ENCODE assay signal across 32 cellular contexts in the genomic region with DNA sequence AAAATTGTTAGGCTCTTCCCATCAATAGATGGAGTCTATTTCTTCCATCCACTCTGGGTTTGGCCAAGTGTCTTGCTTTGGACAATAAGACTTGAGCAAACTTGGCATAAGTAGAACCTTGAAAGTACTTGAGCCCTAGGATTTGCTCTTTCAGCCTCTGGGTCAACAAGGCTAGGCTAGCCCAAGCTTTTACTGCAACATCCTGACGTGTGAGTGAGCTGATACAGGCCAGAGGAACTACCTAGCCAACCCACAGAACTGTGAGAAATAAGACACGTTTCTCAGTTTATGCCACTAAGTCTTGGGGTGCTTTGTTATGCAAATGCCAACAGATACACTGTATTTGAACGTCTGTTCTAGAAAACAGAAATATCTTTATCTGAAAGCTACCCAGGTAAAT.
"Had no signal": no experiment of that assay in that cellular context is flagged by ENCODE, and none has a peak within 500 bp of the region (broad histone marks: within the 10 kb centered on the region; RNA-seq: fewer than 3 reads in every experiment).

No MANE protein-coding gene starts in this region.

- H3K27ac ChIP-seq: Peyer's patch, SJSA1 had no signal

- H3K4me3 ChIP-seq: MG63, Peyer's patch, SJSA1 had no signal

- H3K27me3 ChIP-seq: MG63, Peyer's patch, SJSA1 had no signal

- H3K9me3 ChIP-seq: MG63, Peyer's patch, SJSA1 had no signal

- ATAC-seq: PC-3, SK-N-SH treated with all-trans-retinoic acid at 6 μM for 48 hours, T-cell had no signal

- H3K4me1 ChIP-seq: Peyer's patch, SJSA1 had no signal

- H3K36me3 ChIP-seq: MG63, Peyer's patch, SJSA1 had no signal

- DNase-seq: Kasumi-1, MG63, NCI-H1048, NCI-H1092 treated with DMSO at 0.1 percent for 48 hours, NCI-H1105 treated with DMSO at 0.1 percent for 48 hours, NCI-H1417, NCI-H1436, NCI-H146, NCI-H1694, NCI-H187, NCI-H1930, NCI-H2029 treated with DMSO at 0.1 percent for 48 hours, NCI-H2081 treated with DMSO at 0.1 percent for 48 hours, NCI-H2107, NCI-H2171, NCI-H226, NCI-H446 treated with DMSO at 0.1 percent for 48 hours, NCI-H510A, NCI-H524, NCI-H526, NCI-H69, NCI-H748 treated with DMSO at 0.1 percent for 48 hours, NCI-H82, OCI-M1, PC-3, Peyer's patch, Right ventricle myocardium superior, RPMI8226, SHP77 treated with DMSO at 0.1 percent for 48 hours, T-cell had no signal
